Comparison of ENCODE assay signal across 8 cellular contexts in genomic region chr3:129605593-129606521, GRCh38. TPM values are rescaled to one million over a fixed set of nuclear protein-coding genes. Genes with fewer than 3 reads are reported as not detected.
DNase-seq lines count a peak whose midpoint lies in the region; ATAC-seq and TF ChIP-seq lines count a peak whose summit lies in the region.

No MANE protein-coding gene starts in this region.

- no peak overlapping the region for H2AFZ ChIP-seq in Karpas-422 (ENCODE audit: low read length)

- peak; percentile 11 for ATAC-seq in WTC11
- peak; percentile 34 for ATAC-seq in stimulated activated memory B cell treated with anti-CD40 and anti-IgM and Interleukin-4, amounts not matched to agents 10 μg/mL and 1 μg/mL and 100 μg/mL, for 72 hours
- no peak for ATAC-seq in sciatic nerve

- TF ChIP-seq CTCF in WTC11 (IDR thresholded peaks at IDR 0.05) (no peak), colonic mucosa (IDR thresholded peaks at IDR 0.05) (no peak), liver (IDR thresholded peaks at IDR 0.05; ENCODE audit: low read depth, low read length, missing input control) (no peak)

- H3K27ac ChIP-seq in Karpas-422 (ENCODE audit: low read length), result no peak overlapping the region
- peak overlapping the region; percentile 38 for H3K27ac ChIP-seq in colonic mucosa
- peak overlapping the region; percentile 67 to 76 for H3K27ac ChIP-seq in liver (ENCODE audit: low read depth in 1 of 2, low read length in 2 of 2)

- peaks cover 3% of the 10 kb centered on the region; the same call in 1 of the 2 replicates for H3K4me1 ChIP-seq in Karpas-422 (ENCODE audit: low read length)
- H3K4me1 ChIP-seq in colonic mucosa, result no peaks in the 10 kb centered on the region
- peaks cover 1 to 40% (median 13%) of the 10 kb centered on the region in 4 donors for H3K4me1 ChIP-seq in liver (ENCODE audit: control insufficient read depth in 4 of 4, insufficient read depth in 4 of 4, low read length in 3 of 4)

- peak overlapping the region; percentile 55 for H3K4me2 ChIP-seq in Karpas-422 (ENCODE audit: low read depth, low read length, poor library complexity, severe bottlenecking)

- no peaks in the 10 kb centered on the region for H3K9me2 ChIP-seq in Karpas-422 (replicated peaks; ENCODE audit: insufficient read depth, low read length)

- H3K4me3 ChIP-seq in Karpas-422 (ENCODE audit: low read length) (peak overlapping the region; percentile 38; the same call in 1 of the 2 replicates), colonic mucosa (peak overlapping the region; percentile 39), liver (ENCODE audit: low read depth in 1 of 3, low read length in 3 of 3) (peak overlapping the region in 2 of 3 donors; percentile 45 to 63)

- no peaks in the 10 kb centered on the region for H3K36me3 Mint-ChIP-seq in WTC11
- no peaks in the 10 kb centered on the region for H3K36me3 Mint-ChIP-seq in stimulated activated memory B cell treated with anti-CD40 and anti-IgM and Interleukin-4, amounts not matched to agents 10 μg/mL and 1 μg/mL and 100 μg/mL, for 72 hours

- no peaks in the 10 kb centered on the region for H3K79me2 ChIP-seq in Karpas-422 (ENCODE audit: low read length)

- POLR2A ChIA-PET in WTC11 (lab: Charles Lee), result interaction anchor here (0.8 to 1.4 kb wide), 3 partner anchors 11 to 166 kb away, joined by 3 read pairs; partner anchors contain the start of genes IFT122 and MBD4

- H3K27me3 ChIP-seq in Karpas-422 (ENCODE audit: low read length) (no peaks in the 10 kb centered on the region), colonic mucosa (peaks cover 20% of the 10 kb centered on the region), liver (ENCODE audit: control insufficient read depth in 4 of 4, insufficient read depth in 4 of 4, low read length in 3 of 4) (no peaks in the 10 kb centered on the region)

- no peak overlapping the region; the same call in 1 of the 2 replicates for H3K27ac Mint-ChIP-seq in WTC11
- H3K27ac Mint-ChIP-seq in stimulated activated memory B cell treated with anti-CD40 and anti-IgM and Interleukin-4, amounts not matched to agents 10 μg/mL and 1 μg/mL and 100 μg/mL, for 72 hours, result peak overlapping the region; percentile 77

- H3K9me3 ChIP-seq in Karpas-422 (ENCODE audit: low read length), result no peaks in the 10 kb centered on the region
- no peaks in the 10 kb centered on the region for H3K9me3 ChIP-seq in colonic mucosa
- H3K9me3 ChIP-seq in liver (ENCODE audit: control insufficient read depth in 4 of 4, low read length in 3 of 4), result no peaks in the 10 kb centered on the region

- H4K20me1 ChIP-seq in Karpas-422 (ENCODE audit: insufficient read depth, low read depth, low read length), result peaks cover 10% of the 10 kb centered on the region; the same call in 1 of the 2 replicates

- H3K27me3 Mint-ChIP-seq in WTC11 (ENCODE audit: low read depth), result peaks cover 39% of the 10 kb centered on the region
- peaks cover 48% of the 10 kb centered on the region for H3K27me3 Mint-ChIP-seq in stimulated activated memory B cell treated with anti-CD40 and anti-IgM and Interleukin-4, amounts not matched to agents 10 μg/mL and 1 μg/mL and 100 μg/mL, for 72 hours

- CTCF ChIA-PET in WTC11 (lab: Charles Lee), result interaction anchor here (0.6 to 4.3 kb wide), 11 partner anchors 9 to 328 kb away, joined by 3 to 40 read pairs (median 4); no protein-coding TSS in a partner anchor

- H3K9ac ChIP-seq in Karpas-422 (ENCODE audit: low read length) (0 out of 2 replicates have a peak overlapping the region, but pooled peaks have one; percentile 35), colonic mucosa (ENCODE audit: low read depth in 2 of 2, low read length in 2 of 2) (peak overlapping the region; percentile 61 to 66), liver (ENCODE audit: low read depth in 1 of 2, low read length in 2 of 2) (no peak overlapping the region)

- DNase-seq in DMS 273 (lab: John Stamatoyannopoulos, UW; ENCODE audit: unreplicated experiment) (peak; percentile 93), Karpas-422 (no peak), WTC11 (ENCODE audit: low spot score) (peak; percentile 70), colonic mucosa (no peak), SW480 (ENCODE audit: low spot score) (no peak), sciatic nerve (ENCODE audit: low spot score) (no peak)

- peaks cover 60% of the 10 kb centered on the region for H3K4me1 Mint-ChIP-seq in WTC11
- H3K4me1 Mint-ChIP-seq in stimulated activated memory B cell treated with anti-CD40 and anti-IgM and Interleukin-4, amounts not matched to agents 10 μg/mL and 1 μg/mL and 100 μg/mL, for 72 hours, result peaks cover 25% of the 10 kb centered on the region

- peak overlapping the region; percentile 90 for H3K4me3 Mint-ChIP-seq in WTC11
- peak overlapping the region; percentile 91 for H3K4me3 Mint-ChIP-seq in stimulated activated memory B cell treated with anti-CD40 and anti-IgM and Interleukin-4, amounts not matched to agents 10 μg/mL and 1 μg/mL and 100 μg/mL, for 72 hours

- no peak for TF ChIP-seq RAD21 in liver (IDR thresholded peaks at IDR 0.05)

- WGBS in liver, result 4% methylated on average over 120 of the region's 120 CpGs

- no peaks in the 10 kb centered on the region for H3K36me3 ChIP-seq in Karpas-422 (ENCODE audit: insufficient read depth, low read length)
- no peaks in the 10 kb centered on the region for H3K36me3 ChIP-seq in colonic mucosa
- no peaks in the 10 kb centered on the region for H3K36me3 ChIP-seq in liver (ENCODE audit: control insufficient read depth in 4 of 4, insufficient read depth in 3 of 4, low read depth in 1 of 4, low read length in 3 of 4)

- H3K9me3 Mint-ChIP-seq in WTC11, result no peaks in the 10 kb centered on the region
- no peaks in the 10 kb centered on the region for H3K9me3 Mint-ChIP-seq in stimulated activated memory B cell treated with anti-CD40 and anti-IgM and Interleukin-4, amounts not matched to agents 10 μg/mL and 1 μg/mL and 100 μg/mL, for 72 hours

- intact Hi-C loops in colonic mucosa (cut with DNase I) (loop anchor here (5.0 kb wide), 1 partner anchor 114 kb away; no protein-coding TSS in a partner anchor), sciatic nerve (cut with DNase I) (no loop called here)

TF ChIP-seq in WTC11, 78 proteins besides CTCF, POLR2A, EP300 and RAD21 (continues in another document):
- TF ChIP-seq STAT6 (CRISPR knock-in tag; conservative IDR thresholded peaks at IDR 0.05; ENCODE audit: low read depth) (no peak), TCF7 (CRISPR knock-in tag; IDR thresholded peaks at IDR 0.05; ENCODE audit: low read depth) (0 out of 2 replicates have a peak, but pooled peaks have one; percentile 29), KAT7 (CRISPR knock-in tag; IDR thresholded peaks at IDR 0.05; ENCODE audit: borderline replicate concordance) (peak; percentile 67; the same call in 1 of the 2 replicates), ZNF121 (CRISPR knock-in tag; IDR thresholded peaks at IDR 0.05) (no peak), SOX15 (CRISPR knock-in tag; IDR thresholded peaks at IDR 0.05) (no peak), NFE2L1 (CRISPR knock-in tag; IDR thresholded peaks at IDR 0.05) (peak; percentile 64; the same call in 1 of the 2 replicates)

TF ChIP-seq in liver, 16 proteins besides CTCF, POLR2A, EP300 and RAD21:
- TF ChIP-seq HNF4G (IDR thresholded peaks at IDR 0.05), result no peak
- no peak for TF ChIP-seq FOXA2 (IDR thresholded peaks at IDR 0.05)

RNA-seq across cellular contexts. Expression of gene PLXND1, which starts 0.6 kb away (rescaled TPM):
- total RNA-seq in Karpas-422 (2014; rRNA removed; shearing (Covaris generic); ENCODE audit: low replicate concordance), result 0.52 TPM in 1 of 2 replicates, not detected in the other
- 56.7 to 63.9 TPM (median 57.4 TPM) in 3 replicates for total RNA-seq in WTC11 (2021)
- total RNA-seq in colonic mucosa, result 10 to 100 TPM; 25.6 to 26.7 TPM
- total RNA-seq in liver, result 10 to 100 TPM; 39.4 to 50.2 TPM
- polyA plus RNA-seq in liver, result 10 to 100 TPM; 10.4 to 26.2 TPM
- total RNA-seq in sciatic nerve, result 319 TPM

Comparison
In these comparisons a context has a peak if more than half of its experiments do, and no peak if none do; other contexts are left out.
1. DNase-seq: peak in DMS 273 (single experiment) and WTC11 (single experiment); none in Karpas-422 (single experiment), colonic mucosa (single experiment), SW480 (single experiment) and sciatic nerve (single experiment).
2. H3K9ac ChIP-seq: peak in Karpas-422 (single experiment) and colonic mucosa (2 of 2); none in liver (0 of 2).
3. RNA of gene PLXND1, which starts 0.6 kb away (total RNA-seq): 319 TPM in sciatic nerve (single experiment), 56.7 to 63.9 TPM in WTC11, 39.4 to 50.2 TPM in liver and 25.6 to 26.7 TPM in colonic mucosa; 0.52 TPM in Karpas-422; every median in the first group is over 10 times any median in the second.
4. Peak in every context shown above with its lines, with median percentiles within 50 percentile points of each other: H3K4me3 ChIP-seq.